Comparison of ENCODE assay signal across 24 cellular contexts in the genomic region with DNA sequence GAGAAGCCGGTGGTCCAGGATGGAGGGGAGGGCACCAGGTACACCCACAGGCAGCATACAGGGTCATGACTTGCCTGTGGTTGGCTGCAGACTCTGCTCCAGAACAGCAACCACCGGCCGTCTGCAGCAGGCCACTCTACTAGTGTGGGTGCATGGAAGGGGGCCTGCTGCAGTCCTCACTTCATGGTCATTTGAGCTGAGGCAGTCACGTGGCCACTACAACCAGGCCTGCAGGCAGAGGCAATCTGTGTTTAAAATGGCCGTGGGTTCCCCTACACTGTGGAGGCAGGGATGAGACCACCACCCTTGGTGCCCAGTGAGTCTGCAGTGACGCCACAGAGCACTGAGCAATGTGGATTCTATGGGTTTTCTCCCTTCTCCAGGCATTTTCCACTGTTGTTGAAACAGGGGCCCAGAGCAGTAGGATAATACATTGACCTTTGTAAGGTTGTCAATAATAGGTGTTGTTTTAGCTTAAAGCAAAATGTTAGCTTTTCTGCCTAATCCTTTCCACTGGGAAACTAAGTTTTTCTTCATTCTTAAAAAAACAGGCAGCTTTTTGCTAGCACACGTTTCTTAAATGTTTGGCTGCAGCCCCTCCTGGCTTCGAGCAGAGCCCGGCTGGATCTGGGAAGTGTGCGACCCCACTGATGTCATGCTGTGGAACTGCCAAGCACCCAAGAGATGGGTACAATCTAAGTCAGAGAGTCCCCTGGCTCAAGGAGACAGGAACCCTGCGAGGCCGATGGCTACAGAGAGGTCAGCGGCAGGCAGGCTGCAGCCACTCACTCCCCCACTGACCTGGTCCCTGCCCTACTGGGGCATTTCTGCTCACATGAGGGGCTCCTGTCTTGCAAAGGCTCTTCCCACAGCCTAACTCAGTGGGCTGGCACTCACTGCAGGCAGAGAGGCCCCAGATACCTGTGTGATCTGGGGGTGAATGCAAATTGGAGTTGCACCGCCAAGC. TPM values are rescaled to one million over a fixed set of nuclear protein-coding genes. Genes with fewer than 3 reads are reported as not detected.
A peak's percentile ranks its signal among the peaks of the same experiment; 100 is the strongest.
DNase-seq lines count a peak whose midpoint lies in the region; TF ChIP-seq lines count a peak whose summit lies in the region.
"Had no signal": no experiment of that assay in that cellular context is flagged by ENCODE, and none has a peak within 500 bp of the region (broad histone marks: within the 10 kb centered on the region; RNA-seq: fewer than 3 reads in every experiment).

No MANE protein-coding gene starts in this region.

- DNase-seq in Caco-2 (no peak), left kidney (ENCODE audit: low read depth, low spot score) (peak; percentile 45), neuronal stem cell (ENCODE audit: low spot score) (no peak), GM20000 (ENCODE audit: low spot score) (no peak), AG08396 (ENCODE audit: low spot score) (no peak)
- DNase-seq in stimulated activated CD4-positive, alpha-beta T cell treated with anti-CD3 and anti-CD28 coated beads, Interleukin-1b, Interleukin-23, amount 100 ng/mL, for 48 hours = no peak
- DNase-seq in central memory CD4-positive, alpha-beta T cell = no peak
- DNase-seq: 8988T; ACHN; CD4-positive, alpha-beta T cell; HCEC 1CT; NCI-H1048; NCI-H1417; NCI-H1694; NCI-H2029 treated with DMSO at 0.1 percent for 48 hours; NCI-H446 treated with DMSO at 0.1 percent for 48 hours; NCI-H526; Right ventricle myocardium superior; RPMI8226 had no signal

- H3K4me3 ChIP-seq in Caco-2 (ENCODE audit: low read depth, low read length) (no peak overlapping the region), neuronal stem cell (ENCODE audit: low read length in 2 of 2) (no peak overlapping the region)
- H3K4me3 ChIP-seq: BLaER1, GM23338, SJSA1 had no signal

- WGBS in neuronal stem cell (ENCODE audit: extremely low coverage in 2 of 2, insufficient read length in 2 of 2, insufficient replicate concordance in 1 of 2), 2 donors = no CpG with 5 or more reads among the region's 14 CpGs

- H3K14ac ChIP-seq in neuronal stem cell (ENCODE audit: low read length) = no peak overlapping the region

- intact Hi-C loops in Caco-2 (cut with micrococcal nuclease; ENCODE audit: unreplicated experiment) = no loop called here
- intact Hi-C loops in dendritic cell treated with granulocyte-macrophage colony-stimulating factor and Interleukin-4, amounts not matched to agents 40 ng/mL and 50 ng/mL, for 4 days (cut with micrococcal nuclease) = loop anchor here (10.0 kb wide), 1 partner anchor 159 kb away; no protein-coding TSS in a partner anchor

- CTCF ChIA-PET in Caco-2 (lab: Charles Lee) = interaction anchor here (0.6 kb wide), 1 partner anchor 251 kb away, joined by 4 read pairs; no protein-coding TSS in a partner anchor

- H3K36me3 Mint-ChIP-seq in Caco-2 (ENCODE audit: insufficient read depth, unreplicated experiment) = no peaks in the 10 kb centered on the region
- no peaks in the 10 kb centered on the region for H3K36me3 Mint-ChIP-seq in dendritic cell treated with granulocyte-macrophage colony-stimulating factor and Interleukin-4, amounts not matched to agents 40 ng/mL and 50 ng/mL, for 4 days (ENCODE audit: low read depth)

- BruUV-seq in Caco-2 (replicated peaks; lab: Mats Ljungman, UMichigan) = no TSS peak

- H2BK5ac ChIP-seq in neuronal stem cell (ENCODE audit: low read length) = no peak overlapping the region

- H2BK12ac ChIP-seq in neuronal stem cell (ENCODE audit: low read length) = no peak overlapping the region

- no peaks in the 10 kb centered on the region for H3K27me3 ChIP-seq in Caco-2 (replicated peaks; ENCODE audit: control insufficient read depth, insufficient read depth, low read length)
- peaks cover 0 to 41% (median 3%) of the 10 kb centered on the region in 3 experiments for H3K27me3 ChIP-seq in neuronal stem cell (ENCODE audit: control insufficient read depth in 3 of 3, insufficient read depth in 3 of 3, low read depth in 1 of 3, low read length in 3 of 3)

- TF ChIP-seq CTCF in Caco-2 (IDR thresholded peaks at IDR 0.05; ENCODE audit: insufficient read depth in 1 of 2, low read depth in 1 of 2, low read length in 1 of 2, severe bottlenecking in 1 of 2, unreplicated experiment in 1 of 2) (no peak), GM20000 (IDR thresholded peaks at IDR 0.05; ENCODE audit: extremely low read depth, missing control alignments) (no peak)

- no peak overlapping the region for H3K4me3 Mint-ChIP-seq in Caco-2 (ENCODE audit: unreplicated experiment)
- no peak overlapping the region for H3K4me3 Mint-ChIP-seq in dendritic cell treated with granulocyte-macrophage colony-stimulating factor and Interleukin-4, amounts not matched to agents 40 ng/mL and 50 ng/mL, for 4 days
- H3K4me3 Mint-ChIP-seq: CD4-positive, alpha-beta T cell; GM23338 had no signal

- peak overlapping the region; percentile 32 for H3K27ac Mint-ChIP-seq in Caco-2 (ENCODE audit: unreplicated experiment)
- peak overlapping the region; percentile 81 for H3K27ac Mint-ChIP-seq in dendritic cell treated with granulocyte-macrophage colony-stimulating factor and Interleukin-4, amounts not matched to agents 40 ng/mL and 50 ng/mL, for 4 days
- H3K27ac Mint-ChIP-seq: CD4-positive, alpha-beta T cell; GM23338 had no signal

- H2BK120ac ChIP-seq in neuronal stem cell (ENCODE audit: low read depth, low read length) = peak overlapping the region; percentile 57

- H2BK15ac ChIP-seq in neuronal stem cell (ENCODE audit: low read length) = no peak overlapping the region

- H3K23ac ChIP-seq in neuronal stem cell (ENCODE audit: low read depth, low read length, poor library complexity) = peak overlapping the region; percentile 34

- H3K36me3 ChIP-seq in Caco-2 (ENCODE audit: control insufficient read depth, insufficient read depth, low read length) = no peaks in the 10 kb centered on the region
- H3K36me3 ChIP-seq in neuronal stem cell (replicated peaks in 1 of 2; ENCODE audit: control insufficient read depth in 2 of 2, insufficient read depth in 2 of 2, low read length in 2 of 2) = no peaks in the 10 kb centered on the region
- H3K36me3 ChIP-seq: BLaER1, SJSA1 had no signal

- H3K27ac ChIP-seq in neuronal stem cell (replicated peaks; ENCODE audit: low read length) = no peak overlapping the region
- H3K27ac ChIP-seq: BLaER1, HL-60, SJSA1 had no signal

- no peak overlapping the region for H4K91ac ChIP-seq in neuronal stem cell (ENCODE audit: low read depth, low read length, poor library complexity)

- no peaks in the 10 kb centered on the region for H3K9me3 Mint-ChIP-seq in Caco-2 (ENCODE audit: unreplicated experiment)
- no peaks in the 10 kb centered on the region for H3K9me3 Mint-ChIP-seq in dendritic cell treated with granulocyte-macrophage colony-stimulating factor and Interleukin-4, amounts not matched to agents 40 ng/mL and 50 ng/mL, for 4 days
- H3K9me3 Mint-ChIP-seq: CD4-positive, alpha-beta T cell; GM23338 had no signal

- no peaks in the 10 kb centered on the region for H3K27me3 Mint-ChIP-seq in Caco-2 (ENCODE audit: insufficient read depth, unreplicated experiment)
- peaks cover 38% of the 10 kb centered on the region for H3K27me3 Mint-ChIP-seq in dendritic cell treated with granulocyte-macrophage colony-stimulating factor and Interleukin-4, amounts not matched to agents 40 ng/mL and 50 ng/mL, for 4 days
- H3K27me3 Mint-ChIP-seq: CD4-positive, alpha-beta T cell had no signal

- H4K8ac ChIP-seq in neuronal stem cell (ENCODE audit: low read depth, low read length) = no peak overlapping the region

- H3K4ac ChIP-seq in neuronal stem cell (ENCODE audit: low read length) = no peak overlapping the region

- H3K9ac ChIP-seq in neuronal stem cell (ENCODE audit: low read depth, low read length, poor library complexity) = peak overlapping the region; percentile 8
- H3K9ac ChIP-seq: BLaER1 had no signal

- peak overlapping the region; percentile 82 for H2AK5ac ChIP-seq in neuronal stem cell (ENCODE audit: low read depth, low read length)

- peak overlapping the region; percentile 59 for H3K18ac ChIP-seq in neuronal stem cell (ENCODE audit: low read length)

- peaks cover 7% of the 10 kb centered on the region for H3K4me1 Mint-ChIP-seq in Caco-2 (ENCODE audit: low read depth, unreplicated experiment)
- peaks cover 51% of the 10 kb centered on the region for H3K4me1 Mint-ChIP-seq in dendritic cell treated with granulocyte-macrophage colony-stimulating factor and Interleukin-4, amounts not matched to agents 40 ng/mL and 50 ng/mL, for 4 days (ENCODE audit: low read depth)

- no peaks in the 10 kb centered on the region for H3K9me3 ChIP-seq in Caco-2
- peaks cover 0 to 2% of the 10 kb centered on the region in 2 donors for H3K9me3 ChIP-seq in neuronal stem cell (replicated peaks in 1 of 2; ENCODE audit: control insufficient read depth in 2 of 2, insufficient read depth in 1 of 2, low read depth in 1 of 2, low read length in 2 of 2)
- H3K9me3 ChIP-seq: BLaER1, SJSA1 had no signal

- 0 out of 2 replicates have a peak, but pooled peaks cover 6% of the 10 kb centered on the region for H3K4me1 ChIP-seq in Caco-2
- peaks cover 12 to 20% of the 10 kb centered on the region in 2 donors for H3K4me1 ChIP-seq in neuronal stem cell (ENCODE audit: control insufficient read depth in 2 of 2, insufficient read depth in 1 of 2, low read depth in 1 of 2, low read length in 2 of 2)
- H3K4me1 ChIP-seq: SJSA1 had no signal

- H2AFZ ChIP-seq in neuronal stem cell (ENCODE audit: low read length) = no peak overlapping the region
- H2AFZ ChIP-seq: GM23338 had no signal

- no peak overlapping the region for H3K4me2 ChIP-seq in neuronal stem cell (ENCODE audit: insufficient read depth, low read length, poor library complexity, severe bottlenecking)
- H3K4me2 ChIP-seq: BLaER1, GM23338 had no signal

- POLR2A ChIA-PET in Caco-2 (lab: Charles Lee) = no interaction called here

- H3K79me1 ChIP-seq in neuronal stem cell (ENCODE audit: low read depth, low read length) = no peaks in the 10 kb centered on the region

RNA-seq across cellular contexts. Expression of a gene that starts 21.2 kb away (rescaled TPM):
- 3.7 and 5.4 TPM in 2 replicates for total RNA-seq in Caco-2 (2022)
- 0.79 TPM for polyA plus RNA-seq in neuronal stem cell (2013, experiment 1 of 2)
- 0.61 TPM for polyA plus RNA-seq in neuronal stem cell (2013, experiment 2 of 2)
- total RNA-seq: SJSA1 had no signal
